In the genomic region with DNA sequence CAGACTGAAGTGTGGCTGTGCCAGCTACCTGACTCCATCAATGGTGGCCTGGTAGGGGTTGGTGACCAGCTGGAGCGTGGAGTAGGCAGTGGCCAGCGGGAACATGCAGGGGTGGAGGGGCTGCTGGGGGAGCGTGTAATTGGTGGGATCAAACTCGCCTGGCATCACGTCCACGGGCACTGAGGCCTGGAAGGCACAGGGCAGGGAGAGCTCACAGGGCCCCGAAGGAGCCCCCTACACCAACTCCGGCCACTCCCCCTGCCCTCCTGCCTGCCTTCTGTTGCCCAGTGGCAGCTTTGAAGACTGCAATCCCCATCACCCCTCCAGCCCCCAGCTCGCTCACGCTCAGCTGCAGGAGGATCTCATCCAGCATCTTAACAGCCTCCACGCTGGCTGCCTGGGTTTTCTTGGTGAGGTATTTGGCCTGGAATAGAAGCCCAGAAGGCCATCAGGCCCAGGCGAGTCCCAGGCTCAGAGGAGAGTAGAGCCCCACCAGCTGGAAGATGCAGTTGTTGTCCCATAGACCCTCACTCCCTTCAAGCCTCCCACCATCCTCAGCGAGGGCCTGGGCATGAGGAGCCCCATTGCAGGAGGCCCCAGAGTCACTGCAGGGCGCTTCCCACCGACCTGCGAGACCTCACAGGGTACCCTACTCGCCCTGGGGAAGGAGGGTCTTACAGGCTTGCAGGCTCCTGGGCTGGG, we compare ENCODE assay signal across 21 cellular contexts. TPM values are rescaled to one million over a fixed set of nuclear protein-coding genes. Genes with fewer than 3 reads are reported as not detected.
DNase-seq lines count a peak whose midpoint lies in the region; ATAC-seq, FAIRE-seq and TF ChIP-seq lines count a peak whose summit lies in the region.
"Had no signal": no experiment of that assay in that cellular context is flagged by ENCODE, and none has a peak within 500 bp of the region (broad histone marks: within the 10 kb centered on the region; RNA-seq: fewer than 3 reads in every experiment).

No MANE protein-coding gene starts in this region.

- H3K27ac ChIP-seq in PC-9 (no peak overlapping the region), kidney (ENCODE audit: low read depth in 2 of 2, low read length in 2 of 2) (no peak overlapping the region)

- H3K79me2 ChIP-seq in PC-9 (ENCODE audit: low read depth), result peaks cover 21% of the 10 kb centered on the region

- peaks cover 10% of the 10 kb centered on the region; the same call in 1 of the 2 replicates for H3F3A ChIP-seq in PC-9 (ENCODE audit: insufficient read depth, low read depth)

- TSS peak; percentile 3 for BruUV-seq in PC-9 (replicated peaks; lab: Mats Ljungman, UMichigan)

- H3K4me2 ChIP-seq in PC-9, result no peak overlapping the region

- no peak for TF ChIP-seq CTCF in PC-9 (conservative IDR thresholded peaks at IDR 0.05)
- no peak for TF ChIP-seq CTCF in kidney (IDR thresholded peaks at IDR 0.05; ENCODE audit: borderline replicate concordance, extremely low read depth, insufficient read depth)

- peaks cover 37% of the 10 kb centered on the region for H3K36me3 ChIP-seq in PC-9 (ENCODE audit: low read depth)
- peaks cover 4 to 6% of the 10 kb centered on the region in 2 donors for H3K36me3 ChIP-seq in kidney (ENCODE audit: control insufficient read depth in 1 of 2, insufficient read depth in 2 of 2, low read length in 2 of 2)

- CTCF ChIA-PET in PC-9 (lab: Charles Lee), result interaction anchor here (0.6 kb wide), 1 partner anchor 21 kb away, joined by 3 read pairs; no protein-coding TSS in a partner anchor

- H4K20me1 ChIP-seq in PC-9 (ENCODE audit: insufficient read depth), result no peaks in the 10 kb centered on the region; the same call in none of the 2 replicates

- H3K9me3 ChIP-seq in PC-9 (ENCODE audit: insufficient read depth, low read depth) (no peaks in the 10 kb centered on the region), kidney (ENCODE audit: control insufficient read depth in 1 of 2, low read length in 2 of 2) (no peaks in the 10 kb centered on the region)
- H3K9me3 ChIP-seq: Caco-2 had no signal

- no peak overlapping the region for H2AFZ ChIP-seq in PC-9

- H3K9ac ChIP-seq in kidney (ENCODE audit: low read length in 2 of 2), result no peak overlapping the region

- POLR2A ChIA-PET in PC-9 (lab: Charles Lee; ENCODE audit: unreplicated experiment), result no interaction called here

- no peak overlapping the region for H3K4me3 ChIP-seq in PC-9
- no peak overlapping the region for H3K4me3 ChIP-seq in kidney (ENCODE audit: low read length in 2 of 2)
- H3K4me3 ChIP-seq: GM12878 had no signal

- no peaks in the 10 kb centered on the region for H3K9me2 ChIP-seq in PC-9 (ENCODE audit: insufficient read depth)

- intact Hi-C loops in PC-9 (cut with micrococcal nuclease; ENCODE audit: unreplicated experiment) (no loop called here), kidney (cut with DNase I) (no loop called here)

- no peaks in the 10 kb centered on the region for H3K27me3 ChIP-seq in PC-9 (ENCODE audit: insufficient read depth, low read depth)

- no peak for ATAC-seq in GM19467 (IDR thresholded peaks at IDR 0.05; ENCODE audit: unreplicated experiment)
- ATAC-seq: GM12878 had no signal

- DNase-seq in DMS 273 (lab: John Stamatoyannopoulos, UW; ENCODE audit: unreplicated experiment), result peak; percentile 45
- DNase-seq in DMS 273 treated with DMSO at 0.1 percent for 48 hours (lab: John Stamatoyannopoulos, UW), result no peak
- no peak for DNase-seq in PC-9
- DNase-seq in kidney, result peak; percentile 60
- no peak for DNase-seq in urothelium cell line (ENCODE audit: low spot score)
- no peak for DNase-seq in HK-2 (ENCODE audit: unreplicated experiment)
- no peak for DNase-seq in NCI-H226
- DNase-seq: 8988T; Caco-2; CD4-positive, alpha-beta T cell; EL; KG1; MV-4-11; NCI-H1694 treated with DMSO at 0.1 percent for 48 hours; NCI-H510A treated with DMSO at 0.1 percent for 48 hours; NCI-H774; SIG-M5 had no signal

- FAIRE-seq in kidney (lab: Jason Lieb, UNC) (no peak), urothelium cell line (lab: Jason Lieb, UNC) (peak; percentile 23)
- FAIRE-seq: GM12878, H1 had no signal

- H3K4me1 ChIP-seq in PC-9 (replicated peaks; ENCODE audit: insufficient read depth), result no peaks in the 10 kb centered on the region
- no peaks in the 10 kb centered on the region for H3K4me1 ChIP-seq in kidney (ENCODE audit: control insufficient read depth in 1 of 2, insufficient read depth in 1 of 2, low read depth in 1 of 2, low read length in 2 of 2)
- H3K4me1 ChIP-seq: Caco-2 had no signal

RNA-seq across cellular contexts. Expression of a gene that starts 7.1 kb away (rescaled TPM):
- 217 and 249 TPM in 2 replicates for total RNA-seq in PC-9 (2021)
- 60.0 TPM for total RNA-seq in kidney
- polyA plus RNA-seq in kidney (ENCODE audit: insufficient read depth, low read depth, low replicate concordance), result 119 TPM

RNA-seq across cellular contexts. Expression of a gene that starts 12.1 kb away (rescaled TPM):
- 0.33 and 0.98 TPM in 2 replicates for total RNA-seq in PC-9 (2021)
- 164 TPM for total RNA-seq in kidney
- 89.4 TPM for polyA plus RNA-seq in kidney (ENCODE audit: insufficient read depth, low read depth, low replicate concordance)

RNA-seq across cellular contexts. Expression of a gene that starts 24.9 kb away (rescaled TPM):
- total RNA-seq in PC-9 (2021) (not detected in 2 replicates), kidney (not detected)
- polyA plus RNA-seq in kidney (ENCODE audit: insufficient read depth, low read depth, low replicate concordance), result not detected
- total RNA-seq: CD4-positive, alpha-beta T cell; GM12878; OCI-LY7 had no signal

RNA-seq across cellular contexts. Expression of a gene that starts 33.9 kb away (rescaled TPM):
- total RNA-seq in PC-9 (2021), result 58.8 and 59.1 TPM in 2 replicates
- 41.4 TPM for total RNA-seq in kidney
- 16.3 TPM for polyA plus RNA-seq in kidney (ENCODE audit: insufficient read depth, low read depth, low replicate concordance)

RNA-seq across cellular contexts. Expression of a gene that starts 50.9 kb away (rescaled TPM):
- total RNA-seq in PC-9 (2021) (4.2 and 9.7 TPM in 2 replicates), kidney (2.1 TPM)
- 37.7 TPM for polyA plus RNA-seq in kidney (ENCODE audit: insufficient read depth, low read depth, low replicate concordance)
- total RNA-seq: Caco-2, GM12878 had no signal
- polyA plus RNA-seq: GM12878 had no signal

Comparison
In these comparisons a context has a peak if more than half of its experiments do, and no peak if none do; other contexts are left out.
1. DNase-seq: peak in DMS 273 (single experiment) and kidney (single experiment); none in DMS 273 treated with DMSO at 0.1 percent for 48 hours (single experiment), PC-9 (0 of 2), urothelium cell line (single experiment), HK-2 (single experiment) and NCI-H226 (single experiment).
2. RNA of a gene that starts 12.1 kb away (total RNA-seq): 164 TPM in kidney (single experiment); 0.33 to 0.98 TPM in PC-9; every median in the first group is over 10 times any median in the second.